ENCODE assay signal across 8 cellular contexts in genomic region chr10:31317652-31318381, GRCh38. TPM values are rescaled to one million over a fixed set of nuclear protein-coding genes. Genes with fewer than 3 reads are reported as not detected.
DNase-seq lines count a peak whose midpoint lies in the region; ATAC-seq, FAIRE-seq and TF ChIP-seq lines count a peak whose summit lies in the region.

No MANE protein-coding gene starts in this region.

- H2BK20ac ChIP-seq in H1 (ENCODE audit: low read length), result no peak overlapping the region

- no peak overlapping the region for H2BK12ac ChIP-seq in H1 (ENCODE audit: low read depth, low read length)

- peaks cover 2 to 8% of the 10 kb centered on the region in 2 experiments for H4K20me1 ChIP-seq in H1 (replicated peaks in 1 of 2; ENCODE audit: control insufficient read depth in 1 of 2, insufficient read depth in 2 of 2, low read length in 2 of 2)

- peak overlapping the region; percentile 84 to 93 (median 89) for H3K4me3 ChIP-seq in H1 (ENCODE audit: extremely low read depth in 1 of 4, insufficient read depth in 2 of 4, low read depth in 3 of 4, low read length in 4 of 4)

- TF ChIP-seq CTCF in H1 (IDR thresholded peaks at IDR 0.05; ENCODE audit: control extremely low read depth in 1 of 3, insufficient read depth in 1 of 3, low read depth in 1 of 3, low read length in 3 of 3) (no peak), omental fat pad (IDR thresholded peaks at IDR 0.05) (no peak)

- H3K27ac ChIP-seq in H1 (ENCODE audit: low read depth, low read length), result no peak overlapping the region

- no peaks in the 10 kb centered on the region for H3K9me3 ChIP-seq in H1 (ENCODE audit: insufficient read depth in 2 of 2, low read depth in 1 of 2, low read length in 1 of 2)

- 32% methylated on average over 21 of the region's 21 CpGs; no CpG with 5 or more reads in 1 of the 2 experiments for WGBS in H1 (ENCODE audit: extremely low coverage in 1 of 2, insufficient coverage in 1 of 2, insufficient read length in 1 of 2, insufficient replicate concordance in 2 of 2, low coverage in 1 of 2, low lambda C conversion rate in 2 of 2, missing lambda C conversion rate in 1 of 2), 2 experiments

- POLR2A ChIA-PET in H1 (lab: Charles Lee; ENCODE audit: partially characterized antibody), result interaction anchor here (1.1 kb wide), 1 partner anchor 30 kb away, joined by 3 read pairs; no protein-coding TSS in a partner anchor

- no peak overlapping the region for H3K4ac ChIP-seq in H1 (replicated peaks; ENCODE audit: insufficient read length, low read depth, low read length)

- H3K14ac ChIP-seq in H1 (ENCODE audit: insufficient read length), result no peak overlapping the region

- no peak overlapping the region for H2BK15ac ChIP-seq in H1 (ENCODE audit: low read length)

- no peak for TF ChIP-seq EP300 in H1 (IDR thresholded peaks at IDR 0.05; ENCODE audit: borderline replicate concordance in 1 of 2, low read depth in 2 of 2, low read length in 2 of 2)

- no peak for TF ChIP-seq POLR2A in GM12892 (IDR thresholded peaks at IDR 0.05; ENCODE audit: low read depth, low read length)
- TF ChIP-seq POLR2A in H1 (IDR thresholded peaks at IDR 0.05; ENCODE audit: control extremely low read depth in 1 of 2, low read depth in 2 of 2, low read length in 2 of 2), result no peak

- H3K79me1 ChIP-seq in H1 (ENCODE audit: low read depth, low read length), result no peaks in the 10 kb centered on the region

- CTCF ChIA-PET in H1 (lab: Charles Lee; ENCODE audit: partially characterized antibody), result interaction anchor here (0.8 to 1.5 kb wide), 3 partner anchors 150 to 537 kb away, joined by 3 to 4 read pairs (median 3); no protein-coding TSS in a partner anchor

- H2BK5ac ChIP-seq in H1 (ENCODE audit: low read depth, low read length), result no peak overlapping the region

- H4K5ac ChIP-seq in H1 (ENCODE audit: insufficient read length, low read depth, low read length), result no peak overlapping the region

- peak; percentile 96 for FAIRE-seq in GM12892 (lab: Jason Lieb, UNC)
- no peak for FAIRE-seq in H1 (lab: Jason Lieb, UNC)

- no peak overlapping the region for H3K23ac ChIP-seq in H1 (ENCODE audit: insufficient read length)

- H4K91ac ChIP-seq in H1 (replicated peaks; ENCODE audit: insufficient read length, low read length), result no peak overlapping the region

- H4K8ac ChIP-seq in H1 (ENCODE audit: extremely low read depth, insufficient read depth, low read length), result no peak overlapping the region; the same call in 1 of the 2 replicates

- no peak for ATAC-seq in omental fat pad (ENCODE audit: low FRiP score)
- no peak for ATAC-seq in HG03039 (IDR thresholded peaks at IDR 0.05; ENCODE audit: unreplicated experiment)
- no peak for ATAC-seq in GM21526 (IDR thresholded peaks at IDR 0.05; ENCODE audit: low FRiP score, unreplicated experiment)
- no peak for ATAC-seq in esophagus mucosa

- no peaks in the 10 kb centered on the region for H3K79me2 ChIP-seq in H1 (ENCODE audit: control insufficient read depth in 1 of 2, insufficient read depth in 2 of 2, low read length in 2 of 2)

- peaks cover 0 to 4% (median 3%) of the 10 kb centered on the region in 4 experiments; a peak in 4 of 7 replicates for H3K4me1 ChIP-seq in H1 (replicated peaks in 1 of 4; ENCODE audit: control insufficient read depth in 3 of 4, insufficient read depth in 4 of 4, low read length in 3 of 4)

- peak overlapping the region; percentile 75 for H2AFZ ChIP-seq in H1 (ENCODE audit: low read length)

- H3K9ac ChIP-seq in H1 (replicated peaks in 1 of 4; ENCODE audit: extremely low read depth in 1 of 4, low read depth in 3 of 4, low read length in 3 of 4), result no peak overlapping the region; a peak in 1 of 7 replicates

- H3K23me2 ChIP-seq in H1 (ENCODE audit: low read depth, low read length), result peaks cover 13% of the 10 kb centered on the region

- no peak for TF ChIP-seq RAD21 in H1 (IDR thresholded peaks at IDR 0.05 in 1 of 2, conservative IDR thresholded peaks at IDR 0.05 in 1 of 2; ENCODE audit: low read depth in 2 of 2, low read length in 2 of 2)

- H2AK5ac ChIP-seq in H1 (ENCODE audit: low read depth, low read length), result no peak overlapping the region

- H3K18ac ChIP-seq in H1 (ENCODE audit: extremely low read depth, low read length), result no peak overlapping the region

- peaks cover 12 to 41% (median 30%) of the 10 kb centered on the region in 4 experiments for H3K27me3 ChIP-seq in H1 (replicated peaks in 1 of 4; ENCODE audit: control insufficient read depth in 3 of 4, extremely low read depth in 1 of 4, insufficient read depth in 3 of 4, low read length in 3 of 4)

- H3K36me3 ChIP-seq in H1 (ENCODE audit: control insufficient read depth in 2 of 4, insufficient read depth in 4 of 4, low read length in 3 of 4), result no peaks in the 10 kb centered on the region; a peak in 1 of 8 replicates

- DNase-seq in GM12892 (ENCODE audit: insufficient read length) (no peak), T-helper 22 cell (ENCODE audit: low read depth) (peak; percentile 73), H1 (ENCODE audit: low read depth in 1 of 2, low spot score in 2 of 2) (no peak), omental fat pad (ENCODE audit: low spot score) (peak; percentile 29), NCI-H510A treated with DMSO at 0.1 percent for 48 hours (lab: John Stamatoyannopoulos, UW) (no peak)

- no peak overlapping the region for H2BK120ac ChIP-seq in H1 (replicated peaks; ENCODE audit: low read depth, low read length)

- H3K56ac ChIP-seq in H1 (replicated peaks; ENCODE audit: insufficient read length, low read depth, low read length), result no peak overlapping the region

- H3K4me2 ChIP-seq in H1 (ENCODE audit: insufficient read depth in 1 of 2, low read depth in 2 of 2, low read length in 2 of 2), result peak overlapping the region; percentile 91 to 99

TF ChIP-seq in H1, 55 proteins besides CTCF, POLR2A, EP300 and RAD21 (continues in another document):
- TF ChIP-seq NANOG (IDR thresholded peaks at IDR 0.05; ENCODE audit: insufficient read depth, low read depth, low read length, poor library complexity, severe bottlenecking), result no peak
- no peak for TF ChIP-seq TAF7 (optimal IDR thresholded peaks at IDR 0.05; ENCODE audit: borderline replicate concordance, low read depth, low read length)
- no peak for TF ChIP-seq TCF12 (IDR thresholded peaks at IDR 0.05; ENCODE audit: low read depth, low read length)
- TF ChIP-seq YY1 (IDR thresholded peaks at IDR 0.05; ENCODE audit: low read depth, low read length), result no peak

RNA-seq across cellular contexts. Expression of gene ZEB1, which starts 1.2 kb away (rescaled TPM):
- 19.9 TPM for polyA plus RNA-seq in GM12892 (2012; ENCODE audit: missing spikeins)
- total RNA-seq in H1 (2021; fragmentation: NEBNext Ultra II Directional; extraction: Animal tissue kit (Norgen Biotek cat#: 25700)), result 0.15 and 0.23 TPM in 2 replicates
- polyA plus RNA-seq in H1 (2011; rRNA removed), result 0.03 and 0.08 TPM in 2 replicates
- polyA plus RNA-seq in H1 (2011; cell fraction: cytosol; rRNA removed), result 0.08 TPM
- polyA plus RNA-seq in H1 (2011; cell fraction: nucleus; rRNA removed), result 0.13 TPM
- polyA plus RNA-seq in H1 (2012, experiment 1 of 2), result 0.17 to 0.48 TPM (median 0.22 TPM) in 4 replicates
- not detected for polyA plus RNA-seq in H1 (2012, experiment 2 of 2)
- 0.06 TPM for polyA plus RNA-seq in H1 (2013, experiment 1 of 2)
- polyA plus RNA-seq in H1 (2013, experiment 2 of 2), result 0.06 TPM
- 0.16 and 0.24 TPM in 2 replicates for polyA minus RNA-seq in H1 (2011; rRNA and poly(A)+ RNA removed)
- polyA minus RNA-seq in H1 (2011; cell fraction: cytosol; rRNA and poly(A)+ RNA removed), result not detected
- 1.1 TPM for polyA minus RNA-seq in H1 (2011; cell fraction: nucleus; rRNA and poly(A)+ RNA removed)
- total RNA-seq in omental fat pad, result 100 to 1,000 TPM in 1 of 4 donors, 10 to 100 TPM in 3; 56.6 to 128 (median 71.9) TPM
- 5.0 TPM for total RNA-seq in esophagus mucosa

Comparison
In these comparisons a context has a peak if more than half of its experiments do, and no peak if none do; other contexts are left out.
1. DNase-seq: peak in T-helper 22 cell (single experiment) and omental fat pad (single experiment); none in GM12892 (single experiment), H1 (0 of 2) and NCI-H510A treated with DMSO at 0.1 percent for 48 hours (single experiment).